ENCODE assay signal across 14 cellular contexts in genomic region chr10:80506836-80507483, GRCh38. TPM values are rescaled to one million over a fixed set of nuclear protein-coding genes. Genes with fewer than 3 reads are reported as not detected.
A peak's percentile ranks its signal among the peaks of the same experiment; 100 is the strongest.
DNase-seq lines count a peak whose midpoint lies in the region; ATAC-seq and TF ChIP-seq lines count a peak whose summit lies in the region.
"Had no signal": no experiment of that assay in that cellular context is flagged by ENCODE, and none has a peak within 500 bp of the region (broad histone marks: within the 10 kb centered on the region; RNA-seq: fewer than 3 reads in every experiment).

No MANE protein-coding gene starts in this region.

- H3K4me1 ChIP-seq in SJSA1 (replicated peaks): peaks cover 87% of the 10 kb centered on the region
- H3K4me1 ChIP-seq in left lung: peaks cover 19 to 94% of the 10 kb centered on the region in 2 donors

- H3K27me3 ChIP-seq in SJSA1 (replicated peaks) (no peaks in the 10 kb centered on the region), left lung (no peaks in the 10 kb centered on the region)

- peak overlapping the region; percentile 20 for H3K27ac Mint-ChIP-seq in activated CD8-positive, alpha-beta T cell treated with anti-CD3 and anti-CD28 coated beads, Interleukin-2, amount 10 ng/mL, durations not matched to agents 7 days and 5 days
- no peak overlapping the region for H3K27ac Mint-ChIP-seq in activated CD8-positive, alpha-beta T cell treated with anti-CD3 and anti-CD28 coated beads for 36 hours
- H3K27ac Mint-ChIP-seq in stimulated activated effector memory CD8-positive, alpha-beta T cell treated with anti-CD3 and anti-CD28 coated beads, Interleukin-12 subunit alpha, Interleukin-12 subunit beta, amount 100 ng/mL, for 72 hours: peak overlapping the region; percentile 23

- H3K27ac ChIP-seq in SJSA1 (peak overlapping the region; percentile 97), left lung (peak overlapping the region; percentile 51 to 90)

- TF ChIP-seq CTCF in activated CD8-positive, alpha-beta T cell treated with anti-CD3 and anti-CD28 coated beads for 36 hours (IDR thresholded peaks at IDR 0.05): no peak
- no peak for TF ChIP-seq CTCF in left lung (IDR thresholded peaks at IDR 0.05)

- POLR2A ChIA-PET in activated CD8-positive, alpha-beta T cell treated with anti-CD3 and anti-CD28 coated beads, Interleukin-2, amount 10 ng/mL, durations not matched to agents 7 days and 5 days (lab: Charles Lee): no interaction called here
- POLR2A ChIA-PET in activated CD8-positive, alpha-beta T cell treated with anti-CD3 and anti-CD28 coated beads for 36 hours (lab: Charles Lee): interaction anchor here (0.6 to 4.0 kb wide), 3 partner anchors 54 to 63 kb away, joined by 3 to 27 read pairs (median 5); no protein-coding TSS in a partner anchor

- H3K4me3 ChIP-seq in SJSA1 (no peak overlapping the region), left lung (no peak overlapping the region)

- intact Hi-C loops in activated CD8-positive, alpha-beta T cell treated with anti-CD3 and anti-CD28 coated beads for 36 hours (cut with micrococcal nuclease): loop anchor here (5.0 kb wide), 1 partner anchor 125 kb away; no protein-coding TSS in a partner anchor
- intact Hi-C loops in left lung (cut with DNase I): no loop called here

- H3K9me3 Mint-ChIP-seq in activated CD8-positive, alpha-beta T cell treated with anti-CD3 and anti-CD28 coated beads, Interleukin-2, amount 10 ng/mL, durations not matched to agents 7 days and 5 days (ENCODE audit: insufficient read depth): no peaks in the 10 kb centered on the region
- H3K9me3 Mint-ChIP-seq in activated CD8-positive, alpha-beta T cell treated with anti-CD3 and anti-CD28 coated beads for 36 hours: no peaks in the 10 kb centered on the region
- H3K9me3 Mint-ChIP-seq in stimulated activated effector memory CD8-positive, alpha-beta T cell treated with anti-CD3 and anti-CD28 coated beads, Interleukin-12 subunit alpha, Interleukin-12 subunit beta, amount 100 ng/mL, for 72 hours: no peaks in the 10 kb centered on the region
- H3K9me3 Mint-ChIP-seq: natural killer cell, WTC11 had no signal

- H3K27me3 Mint-ChIP-seq in activated CD8-positive, alpha-beta T cell treated with anti-CD3 and anti-CD28 coated beads, Interleukin-2, amount 10 ng/mL, durations not matched to agents 7 days and 5 days (ENCODE audit: low read depth): no peaks in the 10 kb centered on the region
- H3K27me3 Mint-ChIP-seq in activated CD8-positive, alpha-beta T cell treated with anti-CD3 and anti-CD28 coated beads for 36 hours: no peaks in the 10 kb centered on the region

- peaks cover 60% of the 10 kb centered on the region for H3K36me3 ChIP-seq in SJSA1
- peaks cover 0 to 58% of the 10 kb centered on the region in 2 donors for H3K36me3 ChIP-seq in left lung

- H3K4me1 Mint-ChIP-seq in activated CD8-positive, alpha-beta T cell treated with anti-CD3 and anti-CD28 coated beads, Interleukin-2, amount 10 ng/mL, durations not matched to agents 7 days and 5 days (ENCODE audit: low read depth): peaks cover 73% of the 10 kb centered on the region
- H3K4me1 Mint-ChIP-seq in activated CD8-positive, alpha-beta T cell treated with anti-CD3 and anti-CD28 coated beads for 36 hours (ENCODE audit: low read depth): peaks cover 56% of the 10 kb centered on the region
- H3K4me1 Mint-ChIP-seq in stimulated activated effector memory CD8-positive, alpha-beta T cell treated with anti-CD3 and anti-CD28 coated beads, Interleukin-12 subunit alpha, Interleukin-12 subunit beta, amount 100 ng/mL, for 72 hours: peaks cover 58% of the 10 kb centered on the region

- ATAC-seq in activated CD8-positive, alpha-beta T cell treated with anti-CD3 and anti-CD28 coated beads, Interleukin-2, amount 10 ng/mL, durations not matched to agents 7 days and 5 days: no peak
- no peak for ATAC-seq in activated CD8-positive, alpha-beta T cell treated with anti-CD3 and anti-CD28 coated beads for 36 hours
- no peak for ATAC-seq in left lung
- no peak for ATAC-seq in stimulated activated effector memory CD8-positive, alpha-beta T cell treated with anti-CD3 and anti-CD28 coated beads, Interleukin-12 subunit alpha, Interleukin-12 subunit beta, amount 100 ng/mL, for 72 hours
- ATAC-seq: natural killer cell, WTC11 had no signal

- no peak overlapping the region for H3K4me3 Mint-ChIP-seq in activated CD8-positive, alpha-beta T cell treated with anti-CD3 and anti-CD28 coated beads, Interleukin-2, amount 10 ng/mL, durations not matched to agents 7 days and 5 days
- H3K4me3 Mint-ChIP-seq in activated CD8-positive, alpha-beta T cell treated with anti-CD3 and anti-CD28 coated beads for 36 hours: no peak overlapping the region
- H3K4me3 Mint-ChIP-seq in stimulated activated effector memory CD8-positive, alpha-beta T cell treated with anti-CD3 and anti-CD28 coated beads, Interleukin-12 subunit alpha, Interleukin-12 subunit beta, amount 100 ng/mL, for 72 hours: no peak overlapping the region
- H3K4me3 Mint-ChIP-seq: natural killer cell, WTC11 had no signal

- no peak for DNase-seq in activated CD8-positive, alpha-beta T cell treated with anti-CD3 and anti-CD28 coated beads, Interleukin-2, amount 10 ng/mL, durations not matched to agents 7 days and 5 days
- no peak for DNase-seq in activated CD8-positive, alpha-beta T cell treated with anti-CD3 and anti-CD28 coated beads for 36 hours
- DNase-seq in SJSA1 (ENCODE audit: low read depth in 1 of 2, low spot score in 2 of 2): no peak
- peak in 1 of 2 donors; percentile 27 for DNase-seq in left lung
- DNase-seq in stimulated activated effector memory CD8-positive, alpha-beta T cell treated with anti-CD3 and anti-CD28 coated beads, Interleukin-12 subunit alpha, Interleukin-12 subunit beta, amount 100 ng/mL, for 72 hours (ENCODE audit: low spot score in 2 of 2): no peak
- no peak for DNase-seq in NCI-H1417 treated with DMSO at 0.1 percent for 48 hours (lab: John Stamatoyannopoulos, UW)
- DNase-seq in putamen (ENCODE audit: low spot score): no peak
- DNase-seq in iPS-NIHi7 (ENCODE audit: extremely low spot score): no peak
- DNase-seq: amygdala, kidney, MV-4-11, natural killer cell had no signal

- CTCF ChIA-PET in activated CD8-positive, alpha-beta T cell treated with anti-CD3 and anti-CD28 coated beads, Interleukin-2, amount 10 ng/mL, durations not matched to agents 7 days and 5 days (lab: Charles Lee): interaction anchor here (2.1 to 22.0 kb wide), 3 partner anchors 49 to 124 kb away, joined by 5 to 1113 read pairs (median 57); partner anchors contain the start of gene TSPAN14
- CTCF ChIA-PET in activated CD8-positive, alpha-beta T cell treated with anti-CD3 and anti-CD28 coated beads for 36 hours (lab: Charles Lee): interaction anchor here (0.9 to 23.2 kb wide), 8 partner anchors 13 to 129 kb away, joined by 3 to 1114 read pairs (median 12); partner anchors contain the start of genes PRXL2A and TSPAN14

- H3K9me3 ChIP-seq in SJSA1 (replicated peaks) (no peaks in the 10 kb centered on the region), left lung (no peaks in the 10 kb centered on the region)

- H3K36me3 Mint-ChIP-seq in activated CD8-positive, alpha-beta T cell treated with anti-CD3 and anti-CD28 coated beads, Interleukin-2, amount 10 ng/mL, durations not matched to agents 7 days and 5 days (ENCODE audit: low read depth): peaks cover 65% of the 10 kb centered on the region
- peaks cover 31% of the 10 kb centered on the region for H3K36me3 Mint-ChIP-seq in activated CD8-positive, alpha-beta T cell treated with anti-CD3 and anti-CD28 coated beads for 36 hours (ENCODE audit: low read depth)
- H3K36me3 Mint-ChIP-seq in stimulated activated effector memory CD8-positive, alpha-beta T cell treated with anti-CD3 and anti-CD28 coated beads, Interleukin-12 subunit alpha, Interleukin-12 subunit beta, amount 100 ng/mL, for 72 hours: peaks cover 48% of the 10 kb centered on the region

RNA-seq across cellular contexts. Expression of gene SH2D4B, which starts 30.7 kb away (rescaled TPM):
- total RNA-seq in activated CD8-positive, alpha-beta T cell treated with anti-CD3 and anti-CD28 coated beads, Interleukin-2, amount 10 ng/mL, durations not matched to agents 7 days and 5 days: under 1 TPM; 0.13 to 0.21 TPM
- under 1 TPM; 0.11 to 0.20 TPM for total RNA-seq in activated CD8-positive, alpha-beta T cell treated with anti-CD3 and anti-CD28 coated beads for 36 hours
- total RNA-seq in SJSA1 (2014; rRNA removed; shearing (Covaris generic)): 0.08 TPM in 1 of 2 replicates, not detected in the other
- total RNA-seq in left lung: under 1 TPM; 0.23 to 0.37 TPM
- total RNA-seq: fibroblast of villous mesenchyme had no signal

RNA-seq across cellular contexts. Expression of gene TSPAN14, which starts 52.9 kb away (rescaled TPM):
- 100 to 1,000 TPM; 109 to 117 TPM for total RNA-seq in activated CD8-positive, alpha-beta T cell treated with anti-CD3 and anti-CD28 coated beads, Interleukin-2, amount 10 ng/mL, durations not matched to agents 7 days and 5 days
- total RNA-seq in activated CD8-positive, alpha-beta T cell treated with anti-CD3 and anti-CD28 coated beads for 36 hours: 10 to 100 TPM; 43.9 to 45.5 TPM
- 60.8 and 65.8 TPM in 2 replicates for total RNA-seq in SJSA1 (2014; rRNA removed; shearing (Covaris generic))
- total RNA-seq in left lung: 100 to 1,000 TPM; 116 to 158 TPM
